Comparison of ENCODE assay signal across 8 cellular contexts in the genomic region with DNA sequence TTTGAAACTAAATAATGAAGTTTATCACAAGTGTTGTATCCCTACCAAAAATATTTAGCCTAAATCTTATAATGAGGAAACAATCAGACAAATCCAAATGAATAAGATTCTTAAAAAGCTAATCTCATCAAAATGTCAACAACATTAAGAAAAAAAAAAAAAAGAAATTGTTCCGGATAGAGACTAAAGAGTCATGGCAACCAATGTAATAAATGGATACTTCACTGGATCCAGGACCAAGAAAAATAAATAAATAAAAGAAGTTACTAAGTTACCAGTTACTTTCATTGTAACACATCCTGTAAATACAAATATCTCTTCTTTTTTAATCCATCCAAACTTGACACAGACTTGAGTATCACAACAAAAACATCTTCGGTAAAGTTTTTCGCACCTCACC. TPM values are rescaled to one million over a fixed set of nuclear protein-coding genes. Genes with fewer than 3 reads are reported as not detected.
DNase-seq lines count a peak whose midpoint lies in the region; ATAC-seq, FAIRE-seq and TF ChIP-seq lines count a peak whose summit lies in the region.

No MANE protein-coding gene starts in this region.

- no peak for FAIRE-seq in urothelium cell line (lab: Jason Lieb, UNC)

- peak overlapping the region; percentile 99 for H3K4me3 ChIP-seq in adipocyte (ENCODE audit: low read length)
- H3K4me3 ChIP-seq in tibial artery, result peak overlapping the region; percentile 75 to 84

- peaks cover 43% of the 10 kb centered on the region for H3K4me1 Mint-ChIP-seq in activated T-cell treated with anti-CD3 and anti-CD28 coated beads, Interleukin-2, amount 50 U/mL, for 72 hours (ENCODE audit: low read depth)

- H3K27ac Mint-ChIP-seq in activated T-cell treated with anti-CD3 and anti-CD28 coated beads, Interleukin-2, amount 50 U/mL, for 72 hours, result peak overlapping the region; percentile 100

- H3K9ac ChIP-seq in adipocyte (ENCODE audit: low read length), result peak overlapping the region; percentile 94

- H3K4me1 ChIP-seq in adipocyte (ENCODE audit: control insufficient read depth, insufficient read depth, low read length) (peaks cover 34% of the 10 kb centered on the region), tibial artery (peaks cover 0 to 24% (median 19%) of the 10 kb centered on the region in 4 donors)

- peak overlapping the region; percentile 99 for H3K4me3 Mint-ChIP-seq in activated T-cell treated with anti-CD3 and anti-CD28 coated beads, Interleukin-2, amount 50 U/mL, for 72 hours

- no peak for DNase-seq in activated T-cell treated with anti-CD3 and anti-CD28 coated beads, Interleukin-2, amount 50 U/mL, for 72 hours
- no peak for DNase-seq in activated T-cell treated with anti-CD3 and anti-CD28 coated beads, Interleukin-2, amount 50 U/mL, for 1 hour
- DNase-seq in adipocyte (ENCODE audit: low read depth) (peak; percentile 25), left colon (no peak), tibial artery (no peak), urothelium cell line (ENCODE audit: low spot score) (no peak), GM19240 (ENCODE audit: insufficient read length, low spot score) (no peak), HT-29 (ENCODE audit: low spot score) (no peak)

- intact Hi-C loops in left colon (cut with DNase I, micrococcal nuclease) (no loop called here), tibial artery (cut with DNase I; ENCODE audit: low total_unique reads) (no loop called here)

- H3K27me3 Mint-ChIP-seq in activated T-cell treated with anti-CD3 and anti-CD28 coated beads, Interleukin-2, amount 50 U/mL, for 72 hours (ENCODE audit: low read depth), result no peaks in the 10 kb centered on the region

- H3K9me3 Mint-ChIP-seq in activated T-cell treated with anti-CD3 and anti-CD28 coated beads, Interleukin-2, amount 50 U/mL, for 72 hours, result no peaks in the 10 kb centered on the region

- H3K27ac ChIP-seq in tibial artery, result peak overlapping the region; percentile 86 to 87

- H3K9me3 ChIP-seq in adipocyte (ENCODE audit: control insufficient read depth, low read length), result no peaks in the 10 kb centered on the region
- no peaks in the 10 kb centered on the region for H3K9me3 ChIP-seq in tibial artery

- H3K27me3 ChIP-seq in adipocyte (replicated peaks; ENCODE audit: control insufficient read depth, insufficient read depth, low read length) (no peaks in the 10 kb centered on the region), tibial artery (no peaks in the 10 kb centered on the region)

- H3K36me3 ChIP-seq in adipocyte (ENCODE audit: control insufficient read depth, insufficient read depth, low read length, severe bottlenecking) (peaks cover 38% of the 10 kb centered on the region), tibial artery (peaks cover 15 to 41% (median 33%) of the 10 kb centered on the region in 3 donors)

- no peak for ATAC-seq in activated T-cell treated with anti-CD3 and anti-CD28 coated beads, Interleukin-2, amount 50 U/mL, for 72 hours (replicated peaks in 1 of 2)
- ATAC-seq in left colon, result peak; percentile 5

- H3K36me3 Mint-ChIP-seq in activated T-cell treated with anti-CD3 and anti-CD28 coated beads, Interleukin-2, amount 50 U/mL, for 72 hours (ENCODE audit: insufficient read depth in 2 of 2), result peaks cover 9 to 19% of the 10 kb centered on the region in 2 donors

- no peak for TF ChIP-seq CTCF in tibial artery (IDR thresholded peaks at IDR 0.05)

RNA-seq across cellular contexts. Expression of a gene that starts 0.6 kb away (rescaled TPM):
- 10 to 100 TPM; 39.7 to 47.2 TPM for total RNA-seq in activated T-cell treated with anti-CD3 and anti-CD28 coated beads, Interleukin-2, amount 50 U/mL, for 72 hours
- 10 to 100 TPM; 29.5 to 37.9 TPM for total RNA-seq in left colon
- 23.4 and 27.9 TPM in 2 replicates for total RNA-seq in HT-29 (2014; rRNA removed; shearing (Covaris generic))

RNA-seq across cellular contexts. Expression of a gene that starts 0.8 kb away (rescaled TPM):
- 100 to 1,000 TPM; 114 to 133 TPM for total RNA-seq in activated T-cell treated with anti-CD3 and anti-CD28 coated beads, Interleukin-2, amount 50 U/mL, for 72 hours
- total RNA-seq in left colon, result 100 to 1,000 TPM; 141 to 143 TPM
- 38.7 and 42.0 TPM in 2 replicates for total RNA-seq in HT-29 (2014; rRNA removed; shearing (Covaris generic))

RNA-seq across cellular contexts. Expression of a gene that starts 41.1 kb away (rescaled TPM):
- 10 to 100 TPM; 77.5 to 79.2 TPM for total RNA-seq in activated T-cell treated with anti-CD3 and anti-CD28 coated beads, Interleukin-2, amount 50 U/mL, for 72 hours
- 10 to 100 TPM; 31.9 to 33.0 TPM for total RNA-seq in left colon
- total RNA-seq in HT-29 (2014; rRNA removed; shearing (Covaris generic)), result 94.6 and 94.7 TPM in 2 replicates

RNA-seq across cellular contexts. Expression of a gene that starts 49.0 kb away (rescaled TPM):
- total RNA-seq in activated T-cell treated with anti-CD3 and anti-CD28 coated beads, Interleukin-2, amount 50 U/mL, for 72 hours, result 10 to 100 TPM in 1 of 2 donors, 1 to 10 TPM in 1; 8.1 to 12.4 TPM
- total RNA-seq in left colon, result 1 to 10 TPM; 3.6 to 4.3 TPM
- total RNA-seq in HT-29 (2014; rRNA removed; shearing (Covaris generic)), result 2.6 and 3.4 TPM in 2 replicates
